6 cellular contexts compared by ENCODE assay signal in the genomic region with DNA sequence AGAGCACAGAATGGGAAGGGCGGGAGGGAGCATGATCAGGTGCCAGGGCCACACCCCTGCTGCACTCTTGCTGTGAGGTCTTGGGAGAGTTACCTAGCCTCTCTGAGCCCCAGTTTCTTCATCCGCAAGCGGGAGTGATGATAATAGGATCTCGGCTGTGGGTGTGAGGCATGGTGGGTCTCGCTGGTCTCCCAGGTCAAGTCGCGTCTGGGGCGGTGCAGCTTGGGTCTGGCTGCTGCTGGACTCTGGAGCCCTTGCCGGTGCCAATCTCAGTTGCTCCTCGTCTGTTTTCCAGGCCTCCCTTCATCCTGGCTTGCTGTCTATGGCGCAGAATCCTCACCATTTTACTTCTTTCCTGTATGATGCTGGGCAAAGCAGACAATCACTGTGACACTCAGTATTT.
"Had no signal": no experiment of that assay in that cellular context is flagged by ENCODE, and none has a peak within 500 bp of the region (broad histone marks: within the 10 kb centered on the region; RNA-seq: fewer than 3 reads in every experiment).

No MANE protein-coding gene starts in this region.

- H3K27me3 ChIP-seq: heart left ventricle, uterus had no signal

- H3K4me1 ChIP-seq: parathyroid adenoma, uterus had no signal

- H2AFZ ChIP-seq: parathyroid adenoma had no signal

- H3K27ac ChIP-seq: heart left ventricle, parathyroid adenoma, skin epidermis, uterus, WERI-Rb-1 had no signal

- H3K79me2 ChIP-seq: parathyroid adenoma had no signal

- H3K36me3 ChIP-seq: heart left ventricle, uterus, WERI-Rb-1 had no signal

- H3K9me3 ChIP-seq: heart left ventricle, uterus had no signal

- DNase-seq: foreskin melanocyte had no signal

- H3K4me3 ChIP-seq: heart left ventricle, skin epidermis, uterus had no signal
